Comparison of ENCODE assay signal across 8 cellular contexts in the genomic region with DNA sequence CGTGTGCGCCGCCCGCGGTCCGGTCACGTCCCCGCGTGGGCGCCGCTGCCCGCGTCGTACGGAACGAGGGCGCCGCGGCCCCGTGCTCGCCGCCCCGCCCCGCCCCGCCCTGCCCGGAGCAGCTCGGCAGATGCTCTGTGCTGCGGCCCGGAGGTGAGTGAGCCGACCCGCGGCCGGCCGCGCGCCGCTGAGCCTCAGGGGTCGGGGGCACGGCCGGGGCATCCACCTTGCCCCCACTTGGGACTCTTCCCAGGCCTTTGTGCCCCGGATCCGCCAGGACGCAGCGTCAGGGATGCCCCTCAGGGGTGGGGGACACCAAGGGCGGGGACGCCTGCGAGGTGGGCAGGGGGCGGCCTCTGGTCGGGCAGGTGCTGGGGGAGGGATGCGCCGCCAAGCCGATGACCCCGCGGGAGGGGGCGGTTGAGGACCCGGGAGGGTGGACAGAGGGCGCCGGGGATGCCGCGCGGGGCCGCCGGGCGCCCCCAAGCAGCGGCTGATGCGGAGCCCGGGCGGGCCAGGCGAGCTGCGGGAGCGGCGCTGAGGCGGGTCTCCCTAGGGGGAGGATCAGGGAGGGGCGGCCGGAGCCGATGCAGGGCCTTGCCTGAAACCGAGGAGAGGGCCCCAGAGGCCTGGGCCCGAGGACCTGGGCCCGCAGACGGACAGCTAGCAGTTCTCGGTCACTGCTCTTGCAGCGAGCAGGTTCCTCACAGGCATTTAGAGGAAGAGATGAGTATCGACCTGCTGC. TPM values are rescaled to one million over a fixed set of nuclear protein-coding genes. Genes with fewer than 3 reads are reported as not detected.
A peak's percentile ranks its signal among the peaks of the same experiment; 100 is the strongest.
DNase-seq lines count a peak whose midpoint lies in the region; ATAC-seq, FAIRE-seq and TF ChIP-seq lines count a peak whose summit lies in the region.

A gene (plus strand): TSS at position 102 of the 745 bp plus-strand sequence. CDS start 25,177 bp downstream, outside the sequence.

- H3K4me3 Mint-ChIP-seq in Caco-2 (ENCODE audit: unreplicated experiment): peak within 1 kb of the TSS; percentile 74

- H3K9ac ChIP-seq in iPS-20b (ENCODE audit: low read depth, low read length): peak within 1 kb of the TSS; percentile 64; the same call in 1 of the 2 replicates
- H3K9ac ChIP-seq in skeletal muscle satellite cell (ENCODE audit: low read depth, low read length): peak within 1 kb of the TSS; percentile 56

- H3K36me3 ChIP-seq in Caco-2 (ENCODE audit: control insufficient read depth, insufficient read depth, low read length) (no peaks in the 10 kb centered on the region), iPS-20b (ENCODE audit: insufficient read depth, low read depth, low read length) (no peaks in the 10 kb centered on the region), skeletal muscle satellite cell (ENCODE audit: insufficient read depth, low read length) (no peaks in the 10 kb centered on the region)

- H3K4me2 ChIP-seq in skeletal muscle satellite cell (ENCODE audit: low read length): peak within 1 kb of the TSS; percentile 100

- intact Hi-C loops in Caco-2 (cut with micrococcal nuclease; ENCODE audit: unreplicated experiment): no loop called here

- H3K9me3 ChIP-seq in Caco-2 (no peaks in the 10 kb centered on the region), iPS-20b (ENCODE audit: insufficient read depth, low read depth, low read length) (no peaks in the 10 kb centered on the region), skeletal muscle satellite cell (replicated peaks; ENCODE audit: low read length) (no peaks in the 10 kb centered on the region)

- H3K4me1 Mint-ChIP-seq in Caco-2 (ENCODE audit: low read depth, unreplicated experiment): peaks cover 8% of the 10 kb centered on the region

- peak; percentile 14 for ATAC-seq in GM21619 (IDR thresholded peaks at IDR 0.05; ENCODE audit: unreplicated experiment)
- ATAC-seq in HG03139 (IDR thresholded peaks at IDR 0.05; ENCODE audit: unreplicated experiment): no peak

- H3K4me3 ChIP-seq in Caco-2 (ENCODE audit: low read depth, low read length) (peak within 1 kb of the TSS; percentile 40), iPS-20b (ENCODE audit: low read length) (peak within 1 kb of the TSS; percentile 90), skeletal muscle satellite cell (ENCODE audit: low read length) (peak within 1 kb of the TSS; percentile 82)

- no peak within 1 kb of the TSS for H3K27ac ChIP-seq in iPS-20b (ENCODE audit: low read length)

- no peaks in the 10 kb centered on the region for H3K36me3 Mint-ChIP-seq in Caco-2 (ENCODE audit: insufficient read depth, unreplicated experiment)

- peaks cover 15% of the 10 kb centered on the region for H3K27me3 Mint-ChIP-seq in Caco-2 (ENCODE audit: insufficient read depth, unreplicated experiment)

- DNase-seq in Caco-2 (peak; percentile 22 to 28), NCI-H82 treated with DMSO at 0.1 percent for 48 hours (lab: John Stamatoyannopoulos, UW; ENCODE audit: unreplicated experiment) (peak; percentile 2), astrocyte of the hippocampus (ENCODE audit: low read depth, low spot score) (peak; percentile 54), GM12892 (ENCODE audit: insufficient read length) (no peak)

- H3K27ac Mint-ChIP-seq in Caco-2 (ENCODE audit: unreplicated experiment): no peak within 1 kb of the TSS

- no peak for FAIRE-seq in GM12892 (lab: Jason Lieb, UNC)

- CTCF ChIA-PET in Caco-2 (lab: Charles Lee): interaction anchor here (0.6 to 1.8 kb wide), 3 partner anchors 30 to 111 kb away, joined by 3 to 5 read pairs (median 4); no protein-coding TSS in a partner anchor

- H3K27me3 ChIP-seq in Caco-2 (replicated peaks; ENCODE audit: control insufficient read depth, insufficient read depth, low read length) (peaks cover 4% of the 10 kb centered on the region), iPS-20b (ENCODE audit: insufficient read depth, low read length) (peaks cover 46% of the 10 kb centered on the region), skeletal muscle satellite cell (ENCODE audit: control insufficient read depth, insufficient read depth, low read length) (peaks cover 21% of the 10 kb centered on the region)

- TF ChIP-seq CTCF in Caco-2 (IDR thresholded peaks at IDR 0.05; ENCODE audit: insufficient read depth in 1 of 2, low read depth in 1 of 2, low read length in 1 of 2, severe bottlenecking in 1 of 2, unreplicated experiment in 1 of 2): no peak

- no TSS peak for BruUV-seq in Caco-2 (replicated peaks; lab: Mats Ljungman, UMichigan)

- POLR2A ChIA-PET in Caco-2 (lab: Charles Lee): no interaction called here

- H3K9me3 Mint-ChIP-seq in Caco-2 (ENCODE audit: unreplicated experiment): no peaks in the 10 kb centered on the region

- H3K4me1 ChIP-seq in Caco-2 (peaks cover 13% of the 10 kb centered on the region), iPS-20b (ENCODE audit: insufficient read depth, low read length) (peaks cover 3% of the 10 kb centered on the region; the same call in 1 of the 2 replicates), skeletal muscle satellite cell (ENCODE audit: control insufficient read depth, insufficient read depth, low read length) (peaks cover 9% of the 10 kb centered on the region)

- TF ChIP-seq POLR2A in GM12892 (IDR thresholded peaks at IDR 0.05; ENCODE audit: low read depth, low read length): no peak

RNA-seq across cellular contexts. Expression of the gene that starts here (rescaled TPM):
- 0.48 and 0.95 TPM in 2 replicates for total RNA-seq in Caco-2 (2022)
- 2.0 and 3.3 TPM in 2 replicates for total RNA-seq in skeletal muscle satellite cell (2012; rRNA removed)
- polyA plus RNA-seq in GM12892 (2012; ENCODE audit: missing spikeins): 0.06 TPM

Comparison
In these comparisons a context has a peak if more than half of its experiments do, and no peak if none do; other contexts are left out.
1. Peak in DNase-seq and H3K4me3 ChIP-seq in Caco-2; RNA of the gene not detected or under 1 TPM.
2. H3K4me3 ChIP-seq: peak in every context shown above with its lines; median percentile 90 in iPS-20b; 82 in skeletal muscle satellite cell; 40 in Caco-2.